11 cellular contexts compared by ENCODE assay signal in the genomic region with DNA sequence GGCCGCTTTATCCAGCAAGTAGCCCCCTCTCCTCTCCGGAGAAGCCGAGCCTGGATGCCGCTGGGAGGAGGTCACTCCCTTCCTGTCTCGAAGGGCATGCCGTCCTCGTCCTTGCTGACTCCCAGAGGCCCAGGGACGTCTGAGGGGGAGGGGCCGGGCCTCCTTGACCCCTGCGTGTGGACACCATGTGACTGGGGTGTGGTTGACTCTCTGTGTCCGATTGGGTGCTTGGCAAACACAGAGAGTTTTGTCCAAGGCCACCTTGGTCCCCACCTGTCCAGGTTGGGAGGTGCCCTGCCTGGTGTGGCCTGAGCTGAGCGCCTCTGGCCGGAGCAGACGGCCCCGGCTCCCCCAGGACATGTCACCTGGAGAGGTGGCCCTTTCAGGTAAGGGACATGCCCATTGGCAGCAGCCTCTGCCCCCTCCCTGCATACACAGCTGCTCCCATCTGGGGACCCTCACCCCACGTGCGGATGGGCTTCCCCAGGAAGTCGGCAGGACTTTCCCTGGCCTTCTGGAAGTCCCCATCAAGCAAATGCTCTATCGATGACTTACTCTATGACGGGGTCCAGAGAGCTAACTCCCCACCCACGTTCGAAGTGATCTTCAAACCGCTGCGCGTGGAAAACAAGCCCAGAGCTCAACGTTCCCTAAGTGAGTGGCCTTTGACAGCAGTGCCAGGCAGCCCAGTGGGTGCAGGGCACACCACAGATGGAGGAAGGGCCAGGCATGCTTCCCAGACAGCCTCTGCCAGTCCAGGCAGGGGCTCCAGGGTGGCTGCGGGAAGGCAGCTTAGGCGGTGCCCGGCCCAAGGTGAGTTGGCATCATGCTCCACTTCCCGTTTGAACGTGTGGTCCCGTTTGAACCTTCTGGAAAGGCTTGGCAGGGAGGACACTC. TPM values are rescaled to one million over a fixed set of nuclear protein-coding genes. Genes with fewer than 3 reads are reported as not detected.
DNase-seq lines count a peak whose midpoint lies in the region; ATAC-seq and TF ChIP-seq lines count a peak whose summit lies in the region.
"Had no signal": no experiment of that assay in that cellular context is flagged by ENCODE, and none has a peak within 500 bp of the region (broad histone marks: within the 10 kb centered on the region; RNA-seq: fewer than 3 reads in every experiment).

A gene (plus strand): TSS at position 634 of the 897 bp plus-strand sequence. CDS start 1,912 bp downstream, outside the sequence.

- WGBS in heart right ventricle, 2 donors: 58 to 62% methylated on average over 32 of the region's 32 CpGs
- no CpG with 5 or more reads among the region's 32 CpGs for WGBS in trophoblast cell (ENCODE audit: extremely low coverage, insufficient coverage, insufficient read length)

- H3K9ac ChIP-seq in adipocyte (ENCODE audit: low read length) (peak within 1 kb of the TSS; percentile 20), trophoblast cell (ENCODE audit: low read length) (no peak within 1 kb of the TSS)
- H3K9ac ChIP-seq: BLaER1 treated with 17β-estradiol and CSF1 and Interleukin-3, amounts not matched to agents 10 nM and 100 nM had no signal

- peaks cover 16% of the 10 kb centered on the region for H3K27me3 Mint-ChIP-seq in type B pancreatic cell

- no peak within 1 kb of the TSS for H3K4ac ChIP-seq in trophoblast cell (ENCODE audit: low read depth, low read length)

- no peak within 1 kb of the TSS for H3K4me3 ChIP-seq in heart right ventricle
- no peak within 1 kb of the TSS for H3K4me3 ChIP-seq in adipocyte (ENCODE audit: low read length)
- H3K4me3 ChIP-seq in BE2C (ENCODE audit: low read depth, low read length): no peak within 1 kb of the TSS
- H3K4me3 ChIP-seq in trophoblast cell (ENCODE audit: low read depth, low read length): no peak within 1 kb of the TSS
- H3K4me3 ChIP-seq: BLaER1 treated with 17β-estradiol and CSF1 and Interleukin-3, amounts not matched to agents 10 nM and 100 nM had no signal

- no peak within 1 kb of the TSS for H4K12ac ChIP-seq in trophoblast cell (ENCODE audit: low read depth, low read length)

- no peaks in the 10 kb centered on the region for H3K79me1 ChIP-seq in trophoblast cell (ENCODE audit: low read length)

- peaks cover 0 to 16% (median 0%) of the 10 kb centered on the region in 7 donors for H3K27me3 ChIP-seq in heart right ventricle
- H3K27me3 ChIP-seq in adipocyte (replicated peaks; ENCODE audit: control insufficient read depth, insufficient read depth, low read length): no peaks in the 10 kb centered on the region
- no peaks in the 10 kb centered on the region for H3K27me3 ChIP-seq in BE2C
- H3K27me3 ChIP-seq in trophoblast cell (ENCODE audit: insufficient read depth, low read length): no peaks in the 10 kb centered on the region

- no peak within 1 kb of the TSS for H3K4me2 ChIP-seq in trophoblast cell (ENCODE audit: low read length)
- H3K4me2 ChIP-seq: BLaER1 treated with 17β-estradiol and CSF1 and Interleukin-3, amounts not matched to agents 10 nM and 100 nM had no signal

- no peaks in the 10 kb centered on the region for H3K9me3 Mint-ChIP-seq in type B pancreatic cell

- peaks cover 0 to 5% (median 0%) of the 10 kb centered on the region in 11 donors for H3K9me3 ChIP-seq in heart right ventricle
- peaks cover 4% of the 10 kb centered on the region for H3K9me3 ChIP-seq in adipocyte (ENCODE audit: control insufficient read depth, low read length)
- H3K9me3 ChIP-seq in BE2C: no peaks in the 10 kb centered on the region
- peaks cover 2% of the 10 kb centered on the region for H3K9me3 ChIP-seq in trophoblast cell (ENCODE audit: insufficient read depth, low read depth, low read length)

- no peaks in the 10 kb centered on the region for H3K79me2 ChIP-seq in trophoblast cell (ENCODE audit: control insufficient read depth, insufficient read depth, low read length, poor library complexity)

- no peak within 1 kb of the TSS for H3K23ac ChIP-seq in trophoblast cell (ENCODE audit: low read length)

- no peak within 1 kb of the TSS for H3K14ac ChIP-seq in trophoblast cell (ENCODE audit: low read length)

- TF ChIP-seq CTCF in heart right ventricle (IDR thresholded peaks at IDR 0.05) (no peak), type B pancreatic cell (conservative IDR thresholded peaks at IDR 0.05) (no peak), BE2C (IDR thresholded peaks at IDR 0.05; ENCODE audit: low read depth, low read length) (no peak)

- peak in 1 of 2 donors; percentile 40 for DNase-seq in heart right ventricle
- DNase-seq in Right ventricle myocardium superior: no peak
- DNase-seq in adipocyte (ENCODE audit: low read depth): no peak
- DNase-seq in midbrain (lab: John Stamatoyannopoulos, UW): peak; percentile 26
- no peak for DNase-seq in type B pancreatic cell (ENCODE audit: extremely low spot score, unreplicated experiment)
- DNase-seq in BE2C: no peak
- no peak for DNase-seq in NCI-H1092 treated with DMSO at 0.1 percent for 48 hours (lab: John Stamatoyannopoulos, UW)
- DNase-seq in trophoblast cell: no peak
- DNase-seq: kidney glomerular epithelial cell, NCI-H1105 treated with DMSO at 0.1 percent for 48 hours had no signal

- H3K4me1 ChIP-seq in heart right ventricle (peaks cover 16 to 78% (median 37%) of the 10 kb centered on the region in 9 donors), adipocyte (ENCODE audit: control insufficient read depth, insufficient read depth, low read length) (peaks cover 13% of the 10 kb centered on the region), BE2C (peaks cover 35% of the 10 kb centered on the region), trophoblast cell (ENCODE audit: control insufficient read depth in 1 of 2, insufficient read depth in 2 of 2, low read length in 2 of 2) (peaks cover 0 to 3% of the 10 kb centered on the region in 2 experiments)
- H3K4me1 ChIP-seq: BLaER1 treated with 17β-estradiol and CSF1 and Interleukin-3, amounts not matched to agents 10 nM and 100 nM had no signal

- ATAC-seq in heart right ventricle (peak in 2 of 8 donors; percentile 11 to 45), Right ventricle myocardium superior (ENCODE audit: poor library complexity) (no peak)

- H2BK120ac ChIP-seq in trophoblast cell (ENCODE audit: insufficient read depth, low read length, poor library complexity): no peak within 1 kb of the TSS

- H3K36me3 ChIP-seq in heart right ventricle: no peaks in the 10 kb centered on the region
- H3K36me3 ChIP-seq in adipocyte (ENCODE audit: control insufficient read depth, insufficient read depth, low read length, severe bottlenecking): no peaks in the 10 kb centered on the region
- no peaks in the 10 kb centered on the region for H3K36me3 ChIP-seq in BE2C
- H3K36me3 ChIP-seq in trophoblast cell (ENCODE audit: control insufficient read depth in 1 of 2, insufficient read depth in 2 of 2, low read length in 2 of 2): no peaks in the 10 kb centered on the region
- H3K36me3 ChIP-seq: BLaER1 treated with 17β-estradiol and CSF1 and Interleukin-3, amounts not matched to agents 10 nM and 100 nM had no signal

- H2BK12ac ChIP-seq in trophoblast cell (ENCODE audit: low read length): no peak within 1 kb of the TSS

- H3K27ac Mint-ChIP-seq in type B pancreatic cell: no peak within 1 kb of the TSS

- no peaks in the 10 kb centered on the region for H3K36me3 Mint-ChIP-seq in type B pancreatic cell

- H4K8ac ChIP-seq in trophoblast cell (ENCODE audit: low read depth, low read length): no peak within 1 kb of the TSS

- H2AFZ ChIP-seq in trophoblast cell (ENCODE audit: insufficient read depth, low read length, poor library complexity): no peak within 1 kb of the TSS

- H3K4me1 Mint-ChIP-seq in type B pancreatic cell (ENCODE audit: unreplicated experiment): peaks cover 26% of the 10 kb centered on the region

- no peak within 1 kb of the TSS for H2AK5ac ChIP-seq in trophoblast cell (ENCODE audit: low read length)

- H3K27ac ChIP-seq in heart right ventricle: peak within 1 kb of the TSS; percentile 33 to 85 (median 78)
- H3K27ac ChIP-seq in trophoblast cell (ENCODE audit: low read depth, low read length): no peak within 1 kb of the TSS
- H3K27ac ChIP-seq: BLaER1 treated with 17β-estradiol and CSF1 and Interleukin-3, amounts not matched to agents 10 nM and 100 nM had no signal

- no peak within 1 kb of the TSS for H2BK5ac ChIP-seq in trophoblast cell (ENCODE audit: low read depth, low read length, poor library complexity)

- H4K91ac ChIP-seq in trophoblast cell (ENCODE audit: low read depth, low read length): no peak within 1 kb of the TSS

- intact Hi-C loops in heart right ventricle (cut with DNase I) (no loop called here), Right ventricle myocardium superior (cut with DNase I) (no loop called here)

- peak within 1 kb of the TSS; percentile 39 for H3K4me3 Mint-ChIP-seq in type B pancreatic cell

- no peak within 1 kb of the TSS for H3K18ac ChIP-seq in trophoblast cell (ENCODE audit: low read length)

RNA-seq across cellular contexts. Expression of the gene that starts here (rescaled TPM):
- total RNA-seq in heart right ventricle: under 1 TPM in 9 of 10 donors, not detected in 1; 0.11 to 0.56 (median 0.18) TPM
- polyA plus RNA-seq in heart right ventricle: under 1 TPM; 0.07 to 0.22 TPM
- not detected for total RNA-seq in Right ventricle myocardium superior
- total RNA-seq in type B pancreatic cell (ENCODE audit: low replicate concordance): 0.52 and 5.3 TPM in 2 replicates
- 0.76 TPM for polyA plus RNA-seq in BE2C (2012; ENCODE audit: insufficient read depth, insufficient read length, low read depth)
- 0.12 and 0.14 TPM in 2 replicates for polyA plus RNA-seq in trophoblast cell (2013)
